ENCODE assay signal across 8 cellular contexts in genomic region chrX:56778099-56778923, GRCh38. TPM values are rescaled to one million over a fixed set of nuclear protein-coding genes. Genes with fewer than 3 reads are reported as not detected.
DNase-seq lines count a peak whose midpoint lies in the region; ATAC-seq, FAIRE-seq and TF ChIP-seq lines count a peak whose summit lies in the region.
"Not testable (repeated sequence)": the region's sequence is repeated elsewhere in the genome, so short reads cannot be mapped to it uniquely, and the experiment has no call there.

No MANE protein-coding gene starts in this region.

- H2AFZ ChIP-seq in GM12878 (ENCODE audit: control insufficient read depth, low read depth, low read length): not testable (repeated sequence)

- CTCF ChIA-PET in GM12878 (lab: Yijun Ruan, JAX): not testable (repeated sequence)

- not testable (repeated sequence) for H3K36me3 ChIP-seq in GM12878 (ENCODE audit: control insufficient read depth in 2 of 2, insufficient read depth in 2 of 2, low read length in 1 of 2)

- SMC1A ChIA-PET in GM12878 (lab: Charles Lee; ENCODE audit: uncharacterized antibody, unreplicated experiment): not testable (repeated sequence)

- not testable (repeated sequence) for H3K4me3 ChIP-seq in GM12878; right cardiac atrium (ENCODE audit: low read length)

- in situ Hi-C loops in GM12878 (cut with MboI): not testable (repeated sequence)

- ATAC-seq in GM18907 (IDR thresholded peaks at IDR 0.05; ENCODE audit: unreplicated experiment): peak; percentile 46
- peak; percentile 49 for ATAC-seq in GM21360 (IDR thresholded peaks at IDR 0.05; ENCODE audit: unreplicated experiment)
- peak; percentile 49 for ATAC-seq in HG02840 (IDR thresholded peaks at IDR 0.05; ENCODE audit: low FRiP score, unreplicated experiment)
- peak; percentile 40 for ATAC-seq in HG03135 (IDR thresholded peaks at IDR 0.05; ENCODE audit: unreplicated experiment)
- ATAC-seq in GM12878: peak; percentile 72
- peak; percentile 6 to 83 for ATAC-seq in right cardiac atrium
- peak; percentile 86 for ATAC-seq in sciatic nerve

- no CpG with 5 or more reads among the region's 32 CpGs for WGBS in GM12878 (ENCODE audit: insufficient coverage, insufficient replicate concordance, low lambda C conversion rate, missing lambda C conversion rate)
- WGBS in right cardiac atrium: no CpG with 5 or more reads among the region's 32 CpGs

- H3K4me2 ChIP-seq in GM12878 (ENCODE audit: control insufficient read depth, insufficient read depth): not testable (repeated sequence)

- not testable (repeated sequence) for H3K27me3 ChIP-seq in GM12878 (replicated peaks in 1 of 2; ENCODE audit: control insufficient read depth in 2 of 2, insufficient read depth in 2 of 2, low read length in 1 of 2); right cardiac atrium (ENCODE audit: control insufficient read depth, insufficient read depth)

- intact Hi-C loops in GM12878 (cut with micrococcal nuclease; ENCODE audit: unreplicated experiment); right cardiac atrium (cut with DNase I); sciatic nerve (cut with DNase I): not testable (repeated sequence)

- TSS peak; percentile 77 for BruUV-seq in GM12878 (replicated peaks; lab: Mats Ljungman, UMichigan)

- H3K9ac ChIP-seq in GM12878 (ENCODE audit: control insufficient read depth, insufficient read depth, low read length): not testable (repeated sequence)

- H3K9me3 ChIP-seq in GM12878 (replicated peaks; ENCODE audit: control insufficient read depth, insufficient read depth, low read length); right cardiac atrium (ENCODE audit: control insufficient read depth, low read length): not testable (repeated sequence)

- POLR2A ChIA-PET in GM12878 (lab: Charles Lee): not testable (repeated sequence)

- H3K4me1 ChIP-seq in GM12878 (ENCODE audit: control insufficient read depth, insufficient read depth, low read length): peaks cover 17% of the 10 kb centered on the region
- not testable (repeated sequence) for H3K4me1 ChIP-seq in right cardiac atrium (ENCODE audit: control insufficient read depth, insufficient read depth, low read length)

- TF ChIP-seq RAD21 in GM12878 (IDR thresholded peaks at IDR 0.05; ENCODE audit: insufficient read depth, low read depth, low read length): not testable (repeated sequence)

- not testable (repeated sequence) for H4K20me1 ChIP-seq in GM12878 (ENCODE audit: control insufficient read depth, insufficient read depth)

- DNase-seq in D721Med (ENCODE audit: insufficient read length, low spot score); GM12878 (ENCODE audit: low read depth, low spot score); right cardiac atrium; sciatic nerve (ENCODE audit: low spot score): not testable (repeated sequence)

- TF ChIP-seq EP300 in GM12878 (IDR thresholded peaks at IDR 0.05; ENCODE audit: borderline replicate concordance in 1 of 2, control insufficient read depth in 1 of 2, low read depth in 2 of 2, low read length in 2 of 2): not testable (repeated sequence)

- TF ChIP-seq POLR2A in GM12878 (IDR thresholded peaks at IDR 0.05; ENCODE audit: low read depth, low read length): not testable (repeated sequence)

- RAD21 ChIA-PET in GM12878 (lab: Charles Lee; ENCODE audit: unreplicated experiment): not testable (repeated sequence)

- not testable (repeated sequence) for H3K27ac ChIP-seq in GM12878 (ENCODE audit: control insufficient read depth, insufficient read depth); right cardiac atrium (ENCODE audit: low read length)

- not testable (repeated sequence) for H3K79me2 ChIP-seq in GM12878 (ENCODE audit: control insufficient read depth, insufficient read depth, low read length)

- TF ChIP-seq CTCF in D721Med (IDR thresholded peaks at IDR 0.05; ENCODE audit: insufficient read depth, missing control alignments); GM12878 (IDR thresholded peaks at IDR 0.05 in 2 of 3, conservative IDR thresholded peaks at IDR 0.05 in 1 of 3; ENCODE audit: control insufficient read depth in 2 of 3, extremely low read depth in 1 of 3, insufficient read depth in 1 of 3, low read depth in 3 of 3, low read length in 3 of 3): not testable (repeated sequence)

- FAIRE-seq in D721Med (lab: Jason Lieb, UNC): peak; percentile 87
- not testable (repeated sequence) for FAIRE-seq in GM12878 (lab: Jason Lieb, UNC)

RNA-seq across cellular contexts. Expression of gene NBDY, which starts 49.3 kb away (rescaled TPM):
- total RNA-seq in GM12878 (2013; cell fraction: nucleolus; rRNA removed): 11.0 and 16.2 TPM in 2 replicates
- total RNA-seq in GM12878 (2014; rRNA removed) (7.8 and 10.8 TPM in 2 replicates), GM12878 (2014; rRNA removed; fragmentation: Illumina TruSeq; extraction: Trizol) (10.9 and 12.8 TPM in 2 replicates), GM12878 (2021) (40.7 and 41.9 TPM in 2 replicates), right cardiac atrium (10 to 100 TPM; 26.9 to 36.8 (median 34.8) TPM), sciatic nerve (37.6 TPM)
- polyA plus RNA-seq in GM12878 (2011; ENCODE audit: low read depth): 24.2 TPM
- polyA plus RNA-seq in GM12878 (2011; rRNA removed) (32.1 and 33.6 TPM in 2 replicates), GM12878 (2014; fragmentation: Illumina TruSeq; extraction: Trizol) (56.4 and 82.3 TPM in 2 replicates), GM12878 (2014; fragmentation: Nextera tagmentation; extraction: Ambion mirVana) (100 to 1,000 TPM; 113 to 115 TPM), GM12878 (2014; rRNA removed) (29.0 and 37.3 TPM in 2 replicates), GM12878 (2016; fragmentation: Nextera tagmentation; extraction: Ambion mirVana) (100 to 1,000 TPM; 108 to 122 TPM), right cardiac atrium (19.3 TPM)
- 42.9 and 44.8 TPM in 2 replicates for polyA plus RNA-seq in GM12878 (2011; cell fraction: cytosol; rRNA removed)
- polyA plus RNA-seq in GM12878 (2011; cell fraction: nucleus; rRNA removed): 26.5 and 27.1 TPM in 2 replicates
- 33.3 and 41.9 TPM in 2 replicates for polyA plus RNA-seq in GM12878 (2012)
- polyA minus RNA-seq in GM12878 (2011; rRNA and poly(A)+ RNA removed): 12.5 and 14.9 TPM in 2 replicates
- 13.2 and 19.8 TPM in 2 replicates for polyA minus RNA-seq in GM12878 (2011; cell fraction: cytosol; rRNA and poly(A)+ RNA removed)
- polyA minus RNA-seq in GM12878 (2011; cell fraction: nucleus; rRNA and poly(A)+ RNA removed): 17.5 and 20.1 TPM in 2 replicates
